In the genomic region with DNA sequence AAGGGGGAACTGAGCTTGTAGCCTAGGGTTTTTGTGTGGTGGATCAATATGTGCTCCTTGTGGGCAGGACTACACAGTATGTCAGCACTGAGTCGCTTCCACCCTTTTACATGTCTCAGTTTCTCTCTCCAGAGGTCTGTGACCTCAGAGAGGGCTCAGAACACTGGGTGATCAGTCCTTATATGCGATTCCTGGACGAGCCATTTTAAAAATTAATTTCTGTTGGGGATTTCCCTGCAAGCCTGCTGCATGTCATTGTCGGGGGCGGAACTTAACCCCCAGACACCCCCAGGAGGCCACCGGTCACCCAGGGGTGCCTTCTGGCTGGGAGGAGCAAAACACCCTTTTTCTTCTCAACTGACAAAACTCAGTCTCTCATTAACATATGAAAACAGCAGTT, we compare ENCODE assay signal across 17 cellular contexts. TPM values are rescaled to one million over a fixed set of nuclear protein-coding genes. Genes with fewer than 3 reads are reported as not detected.
DNase-seq lines count a peak whose midpoint lies in the region; ATAC-seq and TF ChIP-seq lines count a peak whose summit lies in the region.
"Had no signal": no experiment of that assay in that cellular context is flagged by ENCODE, and none has a peak within 500 bp of the region (broad histone marks: within the 10 kb centered on the region; RNA-seq: fewer than 3 reads in every experiment).

No MANE protein-coding gene starts in this region.

- H3K9me2 ChIP-seq in SU-DHL-6 (replicated peaks; ENCODE audit: insufficient read depth, low read length) (no peaks in the 10 kb centered on the region), Karpas-422 (replicated peaks; ENCODE audit: insufficient read depth, low read length) (no peaks in the 10 kb centered on the region)

- no peak overlapping the region for H3K23ac ChIP-seq in mesenchymal stem cell (ENCODE audit: low read length in 2 of 2)

- 91% methylated on average over 6 of the region's 6 CpGs for WGBS in mesenchymal stem cell

- ATAC-seq in GM18909 (IDR thresholded peaks at IDR 0.05; ENCODE audit: poor library complexity, unreplicated experiment): peak; percentile 71
- ATAC-seq in HG03095 (IDR thresholded peaks at IDR 0.05; ENCODE audit: unreplicated experiment): peak; percentile 38
- ATAC-seq: A549, HepG2 had no signal

- peaks cover 7% of the 10 kb centered on the region; the same call in 1 of the 2 replicates for H3K4me1 ChIP-seq in Karpas-422 (ENCODE audit: low read length)
- H3K4me1 ChIP-seq in mesenchymal stem cell (ENCODE audit: control insufficient read depth, insufficient read depth, low read depth, low read length): no peaks in the 10 kb centered on the region

- H3F3A ChIP-seq in SU-DHL-6 (ENCODE audit: insufficient read depth): no peaks in the 10 kb centered on the region

- peak overlapping the region; percentile 40 for H3K27ac ChIP-seq in SU-DHL-6 (ENCODE audit: low read depth, low read length)
- no peak overlapping the region for H3K27ac ChIP-seq in Karpas-422 (ENCODE audit: low read length)
- no peak overlapping the region for H3K27ac ChIP-seq in mesenchymal stem cell (ENCODE audit: low read length, poor library complexity, severe bottlenecking)
- H3K27ac ChIP-seq: A549 had no signal

- no peak overlapping the region for H2BK120ac ChIP-seq in mesenchymal stem cell (ENCODE audit: low read depth, low read length)

- H3K9me3 ChIP-seq in SU-DHL-6 (ENCODE audit: insufficient read depth, low read length) (peaks cover 15% of the 10 kb centered on the region; the same call in 1 of the 2 replicates), Karpas-422 (ENCODE audit: low read length) (no peaks in the 10 kb centered on the region), mesenchymal stem cell (ENCODE audit: control insufficient read depth, low read length) (no peaks in the 10 kb centered on the region)

- H3K9me3 Mint-ChIP-seq in CD14-positive monocyte: peaks cover 3 to 17% (median 11%) of the 10 kb centered on the region in 7 donors

- H2BK12ac ChIP-seq in mesenchymal stem cell (ENCODE audit: low read length in 2 of 2): no peak overlapping the region

- peaks cover 2 to 16% of the 10 kb centered on the region in 2 donors for H3K36me3 Mint-ChIP-seq in CD14-positive monocyte

- H3K18ac ChIP-seq in mesenchymal stem cell (ENCODE audit: low read depth in 1 of 2, low read length in 2 of 2): no peak overlapping the region

- H4K20me1 ChIP-seq in SU-DHL-6 (ENCODE audit: low read depth, low read length) (no peaks in the 10 kb centered on the region), Karpas-422 (ENCODE audit: insufficient read depth, low read depth, low read length) (no peaks in the 10 kb centered on the region)

- peaks cover 60% of the 10 kb centered on the region for H3K4me1 Mint-ChIP-seq in CD14-positive monocyte

- no peak for TF ChIP-seq CTCF in CD14-positive monocyte (IDR thresholded peaks at IDR 0.05)
- TF ChIP-seq CTCF in SU-DHL-6 (IDR thresholded peaks at IDR 0.05; ENCODE audit: insufficient read depth, low read length, poor library complexity, severe bottlenecking): no peak

- H2BK5ac ChIP-seq in mesenchymal stem cell (ENCODE audit: low read depth, low read length, poor library complexity, severe bottlenecking): no peak overlapping the region

- H3K36me3 ChIP-seq in SU-DHL-6 (ENCODE audit: low read length) (peaks cover 9% of the 10 kb centered on the region; the same call in 1 of the 2 replicates), Karpas-422 (ENCODE audit: insufficient read depth, low read length) (no peaks in the 10 kb centered on the region), mesenchymal stem cell (ENCODE audit: control insufficient read depth in 1 of 2, insufficient read depth in 2 of 2, low read depth in 1 of 2, low read length in 2 of 2) (no peaks in the 10 kb centered on the region)

- no peak overlapping the region for H2BK15ac ChIP-seq in mesenchymal stem cell (ENCODE audit: low read depth, poor library complexity, severe bottlenecking)

- intact Hi-C loops in CD14-positive monocyte (cut with micrococcal nuclease): no loop called here

- peaks cover 17% of the 10 kb centered on the region for H3K79me1 ChIP-seq in mesenchymal stem cell (replicated peaks; ENCODE audit: low read length, poor library complexity, severe bottlenecking)

- H3K4me2 ChIP-seq in SU-DHL-6 (ENCODE audit: low read depth, low read length, poor library complexity, severe bottlenecking) (peak overlapping the region; percentile 37), Karpas-422 (ENCODE audit: low read depth, low read length, poor library complexity, severe bottlenecking) (no peak overlapping the region), mesenchymal stem cell (ENCODE audit: low read length, poor library complexity, severe bottlenecking) (no peak overlapping the region)
- H3K4me2 ChIP-seq: A549 had no signal

- H3K14ac ChIP-seq in mesenchymal stem cell (ENCODE audit: low read length in 2 of 2): no peak overlapping the region

- no peak overlapping the region for H3K4me3 ChIP-seq in SU-DHL-6 (ENCODE audit: insufficient read depth, low read length, poor library complexity, severe bottlenecking)
- H3K4me3 ChIP-seq in Karpas-422 (ENCODE audit: low read length): no peak overlapping the region
- no peak overlapping the region for H3K4me3 ChIP-seq in mesenchymal stem cell (ENCODE audit: insufficient read depth in 1 of 2, low read depth in 1 of 2, low read length in 2 of 2)
- H3K4me3 ChIP-seq: A549 had no signal

- H2AK5ac ChIP-seq in mesenchymal stem cell (ENCODE audit: low read length, severe bottlenecking): no peak overlapping the region

- H3K79me2 ChIP-seq in SU-DHL-6 (ENCODE audit: insufficient read depth, low read length): no peaks in the 10 kb centered on the region; the same call in 1 of the 2 replicates
- no peaks in the 10 kb centered on the region for H3K79me2 ChIP-seq in Karpas-422 (ENCODE audit: low read length)

- peak overlapping the region; percentile 28 to 47 for H3K4me3 Mint-ChIP-seq in CD14-positive monocyte

- H3K27me3 ChIP-seq in SU-DHL-6 (ENCODE audit: low read length) (no peaks in the 10 kb centered on the region), Karpas-422 (ENCODE audit: low read length) (no peaks in the 10 kb centered on the region), mesenchymal stem cell (ENCODE audit: control insufficient read depth in 1 of 2, insufficient read depth in 1 of 2, low read length in 2 of 2) (no peaks in the 10 kb centered on the region)

- no peak overlapping the region for H4K8ac ChIP-seq in mesenchymal stem cell (ENCODE audit: low read length)

- H2AFZ ChIP-seq in SU-DHL-6 (ENCODE audit: low read depth, low read length, severe bottlenecking): no peak overlapping the region
- H2AFZ ChIP-seq in Karpas-422 (ENCODE audit: low read length): no peak overlapping the region
- H2AFZ ChIP-seq in mesenchymal stem cell (ENCODE audit: low read depth, low read length): no peak overlapping the region

- DNase-seq in CD14-positive monocyte (ENCODE audit: low spot score): no peak
- no peak for DNase-seq in Karpas-422
- no peak for DNase-seq in mesenchymal stem cell
- no peak for DNase-seq in cortex of kidney (lab: John Stamatoyannopoulos, UW)
- no peak for DNase-seq in amniotic stem cell (lab: John Stamatoyannopoulos, UW)
- DNase-seq: activated CD4-positive, alpha-beta T cell treated with anti-CD3 and anti-CD28 coated beads for 1 hour; cerebellar nuclear complex; glutamatergic neuron; islet precursor cell; midbrain; NCI-H1417; NCI-H510A treated with DMSO at 0.1 percent for 48 hours had no signal

- peak overlapping the region; percentile 62 to 91 (median 86) for H3K27ac Mint-ChIP-seq in CD14-positive monocyte

- peaks cover 0 to 3% (median 0%) of the 10 kb centered on the region in 3 donors for H3K27me3 Mint-ChIP-seq in CD14-positive monocyte (ENCODE audit: low read depth in 3 of 3)

- H3K9ac ChIP-seq in SU-DHL-6 (ENCODE audit: low read length): peak overlapping the region; percentile 7; the same call in 1 of the 2 replicates
- H3K9ac ChIP-seq in Karpas-422 (ENCODE audit: low read length): no peak overlapping the region
- no peak overlapping the region for H3K9ac ChIP-seq in mesenchymal stem cell (ENCODE audit: low read length)

- H3K4ac ChIP-seq in mesenchymal stem cell (ENCODE audit: low read depth in 1 of 2, low read length in 2 of 2): no peak overlapping the region

- H4K91ac ChIP-seq in mesenchymal stem cell (ENCODE audit: low read length): no peak overlapping the region

RNA-seq across cellular contexts. Expression of gene DHRS7B, which starts 14.1 kb away (rescaled TPM):
- polyA plus RNA-seq in CD14-positive monocyte: 10 to 100 TPM; 33.9 to 37.8 TPM
- 2.2 and 4.0 TPM in 2 replicates for total RNA-seq in Karpas-422 (2014; rRNA removed; shearing (Covaris generic); ENCODE audit: low replicate concordance)
- 16.8 TPM for polyA plus RNA-seq in mesenchymal stem cell (2013, experiment 1 of 2)
- 18.0 TPM for polyA plus RNA-seq in mesenchymal stem cell (2013, experiment 2 of 2)
